8 cellular contexts compared by ENCODE assay signal in genomic region chr6:124677874-124678273, GRCh38.
"Had no signal": no experiment of that assay in that cellular context is flagged by ENCODE, and none has a peak within 500 bp of the region (broad histone marks: within the 10 kb centered on the region; RNA-seq: fewer than 3 reads in every experiment).

No MANE protein-coding gene starts in this region.

- DNase-seq: IMR-90, KBM-7, KG1 had no signal

- H3K4me3 ChIP-seq: K562 had no signal

- H3K4me1 Mint-ChIP-seq: IgD-negative memory B cell had no signal

- H3K27ac ChIP-seq: HL-60, KMS-11 had no signal

- H3K27ac Mint-ChIP-seq: IgD-negative memory B cell had no signal

- H3K27me3 Mint-ChIP-seq: IgD-negative memory B cell had no signal

- ATAC-seq: HepG2, K562 had no signal

- H3K36me3 Mint-ChIP-seq: IgD-negative memory B cell had no signal
